In the genomic region with DNA sequence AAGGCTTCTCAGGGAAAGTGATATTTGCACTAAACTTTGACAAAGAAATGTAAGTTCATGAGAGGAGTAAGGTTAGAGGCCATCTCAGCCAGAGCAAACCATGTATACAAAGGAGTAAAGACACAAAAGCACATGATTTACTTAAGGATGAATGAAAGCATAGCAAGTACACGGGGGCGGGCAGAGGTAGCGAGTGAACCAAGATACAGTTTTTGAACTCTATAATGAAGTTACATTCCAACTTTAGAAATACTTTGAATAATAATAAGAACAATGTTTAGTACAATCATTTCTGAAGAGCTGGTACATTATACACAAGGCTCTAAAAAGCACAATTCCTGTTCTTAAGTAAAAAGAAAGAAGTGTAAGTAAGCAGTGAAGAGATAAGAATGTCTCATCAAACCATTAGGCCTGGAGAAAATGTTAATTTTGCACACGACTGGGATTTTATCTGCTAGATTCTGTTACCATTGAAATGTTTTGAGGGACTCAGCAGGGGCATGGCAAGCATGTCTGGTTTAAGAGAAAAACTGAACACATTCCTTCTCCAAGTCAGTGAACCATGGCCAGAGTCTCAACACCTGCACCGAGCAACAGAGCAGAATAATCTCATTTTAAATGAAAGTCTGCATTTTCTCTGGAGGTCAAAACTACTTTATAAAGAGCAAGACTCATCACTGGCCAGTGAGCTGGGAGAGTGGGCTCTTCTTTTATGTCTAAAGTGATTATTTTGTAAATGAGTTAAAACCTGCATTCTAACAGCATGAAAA, we compare ENCODE assay signal across 29 cellular contexts.
"Had no signal": no experiment of that assay in that cellular context is flagged by ENCODE, and none has a peak within 500 bp of the region (broad histone marks: within the 10 kb centered on the region; RNA-seq: fewer than 3 reads in every experiment).

No MANE protein-coding gene starts in this region.

- H3K27ac Mint-ChIP-seq: activated naive CD8-positive, alpha-beta T cell; brain; memory B cell; naive thymus-derived CD4-positive, alpha-beta T cell; stimulated activated memory B cell treated with anti-CD40 and anti-IgM and Interleukin-4, amounts not matched to agents 10 μg/mL and 1 μg/mL and 100 μg/mL, for 72 hours had no signal

- H3K4me1 Mint-ChIP-seq: memory B cell; naive thymus-derived CD4-positive, alpha-beta T cell; stimulated activated memory B cell treated with anti-CD40 and anti-IgM and Interleukin-4, amounts not matched to agents 10 μg/mL and 1 μg/mL and 100 μg/mL, for 72 hours had no signal

- H3K9me3 Mint-ChIP-seq: memory B cell; stimulated activated memory B cell treated with anti-CD40 and anti-IgM and Interleukin-4, amounts not matched to agents 10 μg/mL and 1 μg/mL and 100 μg/mL, for 72 hours had no signal

- H3K36me3 Mint-ChIP-seq: activated naive CD8-positive, alpha-beta T cell; brain; memory B cell; naive thymus-derived CD4-positive, alpha-beta T cell; stimulated activated memory B cell treated with anti-CD40 and anti-IgM and Interleukin-4, amounts not matched to agents 10 μg/mL and 1 μg/mL and 100 μg/mL, for 72 hours had no signal

- H3K36me3 ChIP-seq: adrenal gland, esophagus muscularis mucosa, neutrophil, ovary, prostate gland, sigmoid colon, suprapubic skin, tibial artery, upper lobe of right lung had no signal

- H3K4me3 Mint-ChIP-seq: activated naive CD8-positive, alpha-beta T cell; brain; memory B cell; naive thymus-derived CD4-positive, alpha-beta T cell; stimulated activated memory B cell treated with anti-CD40 and anti-IgM and Interleukin-4, amounts not matched to agents 10 μg/mL and 1 μg/mL and 100 μg/mL, for 72 hours had no signal

- H3K4me3 ChIP-seq: adrenal gland, esophagus muscularis mucosa, ovary, prostate gland, sigmoid colon, smooth muscle cell, suprapubic skin, tibial artery, upper lobe of right lung had no signal

- DNase-seq: activated CD4-positive, alpha-beta T cell treated with anti-CD3 and anti-CD28 coated beads for 48 hours; activated CD4-positive, alpha-beta T cell treated with anti-CD3 and anti-CD28 coated beads, Interleukin-2, amount 50 U/mL, for 48 hours; activated CD8-positive, alpha-beta memory T cell treated with anti-CD3 and anti-CD28 coated beads for 24 hours; activated effector memory CD4-positive, alpha-beta T cell treated with Interleukin-2 at 50 U/mL for 16 hours; activated naive CD4-positive, alpha-beta T cell treated with Interleukin-2 at 50 U/mL for 16 hours; adrenal gland; aorta; cortex of kidney; foreskin keratinocyte; islet precursor cell; left cardiac atrium; midbrain; naive thymus-derived CD4-positive, alpha-beta T cell; ovary; sigmoid colon; stimulated activated CD4-positive, alpha-beta T cell treated with anti-CD3 and anti-CD28 coated beads, Interleukin-1b, Interleukin-23, amount 100 ng/mL, for 48 hours; stimulated activated CD4-positive, alpha-beta T cell treated with anti-CD3 and anti-CD28 coated beads, Interleukin-4, amount 100 ng/mL, for 4 hours; stimulated activated CD8-positive, alpha-beta memory T cell treated with anti-CD3 and anti-CD28 coated beads, Interleukin-4, amount 100 ng/mL, for 48 hours; tibial artery; upper lobe of right lung had no signal

- H3K27ac ChIP-seq: adrenal gland, esophagus muscularis mucosa, foreskin keratinocyte, neutrophil, ovary, prostate gland, sigmoid colon, suprapubic skin, tibial artery, upper lobe of right lung had no signal

- ATAC-seq: foreskin keratinocyte; left cardiac atrium; naive thymus-derived CD4-positive, alpha-beta T cell; stimulated activated memory B cell treated with anti-CD40 and anti-IgM and Interleukin-4, amounts not matched to agents 10 μg/mL and 1 μg/mL and 100 μg/mL, for 72 hours; upper lobe of right lung had no signal

- H3K4me1 ChIP-seq: adrenal gland, esophagus muscularis mucosa, foreskin keratinocyte, prostate gland, sigmoid colon, suprapubic skin, tibial artery, upper lobe of right lung had no signal

- H3K9me3 ChIP-seq: adrenal gland, esophagus muscularis mucosa, neutrophil, ovary, prostate gland, sigmoid colon, suprapubic skin, tibial artery, upper lobe of right lung had no signal

- H3K27me3 ChIP-seq: adrenal gland, esophagus muscularis mucosa, foreskin keratinocyte, neutrophil, ovary, sigmoid colon, suprapubic skin, tibial artery, upper lobe of right lung had no signal
